ENCODE assay signal across 8 cellular contexts in the genomic region with DNA sequence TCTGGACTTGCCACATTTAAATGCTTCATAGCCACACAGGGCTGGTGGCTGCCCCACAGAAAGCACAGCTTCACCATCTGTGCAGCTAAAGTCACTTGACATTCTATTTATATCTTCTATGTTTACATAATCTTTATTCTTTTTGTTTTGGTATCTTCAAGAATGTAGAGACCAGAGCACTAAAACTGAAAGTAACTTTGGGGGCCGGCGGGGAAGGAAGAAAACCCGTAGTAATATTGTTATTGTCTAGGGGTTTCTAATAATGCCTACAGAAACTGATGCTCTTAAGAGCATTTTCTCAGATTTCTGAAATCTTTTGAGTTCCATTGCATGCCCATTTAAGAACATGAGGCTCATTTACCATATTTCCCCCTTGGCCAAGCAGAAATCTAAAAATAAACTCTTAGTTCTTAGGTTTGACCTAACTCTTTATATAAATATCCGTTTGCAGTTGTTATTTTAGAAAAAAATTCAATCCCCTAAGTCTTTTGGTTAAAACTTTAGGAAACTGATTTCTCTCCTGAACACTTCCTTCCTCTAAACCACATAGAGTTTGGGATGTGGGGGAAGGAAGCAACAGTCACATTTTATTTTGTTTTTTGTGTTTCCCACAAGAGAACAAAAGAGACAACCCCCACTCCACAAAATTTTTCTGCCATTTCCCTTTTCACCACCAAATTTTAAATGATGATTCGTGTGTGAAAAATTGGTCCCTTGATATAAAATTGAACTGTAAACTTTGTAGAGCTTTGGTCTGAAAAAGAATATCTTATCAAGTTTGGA.
A peak's percentile ranks its signal among the peaks of the same experiment; 100 is the strongest.
DNase-seq lines count a peak whose midpoint lies in the region; ATAC-seq and TF ChIP-seq lines count a peak whose summit lies in the region.

No MANE protein-coding gene starts in this region.

- H3K4me3 Mint-ChIP-seq in H9: no peak overlapping the region

- H2BK12ac ChIP-seq in H9 (ENCODE audit: insufficient read length, low read depth, low read length): no peak overlapping the region

- POLR2A ChIA-PET in RWPE1 (lab: Yijun Ruan, JAX; ENCODE audit: low non-redundant PET): no interaction called here

- H2BK20ac ChIP-seq in H9 (ENCODE audit: low read depth, low read length, poor library complexity, severe bottlenecking): no peak overlapping the region

- H3K27me3 ChIP-seq in mononuclear cell (ENCODE audit: insufficient read depth, low read length) (no peaks in the 10 kb centered on the region), H9 (ENCODE audit: insufficient read depth, low read length) (no peaks in the 10 kb centered on the region)

- no peak overlapping the region for H2AK5ac ChIP-seq in H9 (ENCODE audit: insufficient read length, low read length)

- no peaks in the 10 kb centered on the region for H3K23me2 ChIP-seq in H9 (ENCODE audit: insufficient read length, low read depth, low read length, poor library complexity, severe bottlenecking)

- no peak overlapping the region for H3K4ac ChIP-seq in H9 (ENCODE audit: low read depth, low read length)

- no peak overlapping the region for H4K5ac ChIP-seq in H9 (ENCODE audit: insufficient read length, low read depth, low read length)

- TF ChIP-seq CTCF in H9 (conservative IDR thresholded peaks at IDR 0.05): no peak
- no peak for TF ChIP-seq CTCF in RWPE1 (conservative IDR thresholded peaks at IDR 0.05; ENCODE audit: low read depth)

- peaks cover 16 to 17% of the 10 kb centered on the region in 2 experiments for H3K4me1 Mint-ChIP-seq in H9

- no peaks in the 10 kb centered on the region for H3K36me3 ChIP-seq in SK-N-MC (ENCODE audit: insufficient read depth, low read length)

- no peak overlapping the region for H2BK5ac ChIP-seq in H9 (ENCODE audit: insufficient read length, low read length)

- no peak overlapping the region for H3T11ph ChIP-seq in H9 (ENCODE audit: low read length)

- H3K14ac ChIP-seq in H9 (ENCODE audit: insufficient read depth, low read length): no peak overlapping the region

- H3K4me2 ChIP-seq in H9 (ENCODE audit: insufficient read depth, insufficient read length, low read length): no peak overlapping the region

- H3K27ac ChIP-seq in SK-N-MC (peak overlapping the region; percentile 38; the same call in 1 of the 2 replicates), H9 (ENCODE audit: insufficient read length, low read depth, low read length) (no peak overlapping the region), RWPE1 (no peak overlapping the region)

- no peak overlapping the region for H2AFZ ChIP-seq in H9 (ENCODE audit: low read length)

- no peaks in the 10 kb centered on the region for H3K9me3 Mint-ChIP-seq in H9

- DNase-seq in SK-N-MC (ENCODE audit: low read depth, low spot score): no peak
- no peak for DNase-seq in islet precursor cell
- no peak for DNase-seq in H9
- no peak for DNase-seq in NCI-H1436 treated with DMSO at 0.1 percent for 48 hours (lab: John Stamatoyannopoulos, UW)
- DNase-seq in RWPE1 (ENCODE audit: low spot score): no peak

- H3K9ac ChIP-seq in SK-N-MC (ENCODE audit: insufficient read length) (no peak overlapping the region), H9 (ENCODE audit: extremely low read depth, insufficient read length, low read length) (no peak overlapping the region)

- peak; percentile 100 for ATAC-seq in GM18870 (IDR thresholded peaks at IDR 0.05; ENCODE audit: unreplicated experiment)
- peak; percentile 100 for ATAC-seq in HG02798 (IDR thresholded peaks at IDR 0.05; ENCODE audit: poor library complexity, unreplicated experiment)

- H3K4me1 ChIP-seq in mononuclear cell (ENCODE audit: insufficient read depth, low read length) (no peaks in the 10 kb centered on the region), H9 (ENCODE audit: insufficient read depth, low read length) (no peaks in the 10 kb centered on the region; the same call in 1 of the 2 replicates)

- no CpG with 5 or more reads among the region's 5 CpGs for WGBS in H9 (ENCODE audit: extremely low coverage, insufficient read length, low lambda C conversion rate)

- H4K91ac ChIP-seq in H9 (ENCODE audit: insufficient read length, low read depth, low read length): no peak overlapping the region

- no peaks in the 10 kb centered on the region for H3K36me3 Mint-ChIP-seq in H9 (ENCODE audit: insufficient read depth in 1 of 3, low read depth in 3 of 3)

- H3K9me3 ChIP-seq in SK-N-MC (ENCODE audit: low read depth, low read length) (no peaks in the 10 kb centered on the region), mononuclear cell (ENCODE audit: low read depth, low read length) (no peaks in the 10 kb centered on the region), H9 (ENCODE audit: control insufficient read depth, low read depth, low read length) (no peaks in the 10 kb centered on the region)

- no peak overlapping the region for H3K27ac Mint-ChIP-seq in H9

- H2BK15ac ChIP-seq in H9 (ENCODE audit: low read depth, low read length): no peak overlapping the region

- H2BK120ac ChIP-seq in H9 (ENCODE audit: low read depth, low read length, poor library complexity, severe bottlenecking): no peak overlapping the region

- H3K79me2 ChIP-seq in H9 (ENCODE audit: insufficient read depth, low read length): no peaks in the 10 kb centered on the region

- no peak overlapping the region for H4K8ac ChIP-seq in H9 (replicated peaks; ENCODE audit: insufficient read length, low read depth, low read length)

- H3K18ac ChIP-seq in H9 (ENCODE audit: insufficient read length, low read depth, low read length): no peak overlapping the region

- H3K27me3 Mint-ChIP-seq in H9 (ENCODE audit: low read depth): no peaks in the 10 kb centered on the region

- H3K79me1 ChIP-seq in H9 (ENCODE audit: insufficient read depth, low read depth, low read length, poor library complexity, severe bottlenecking): no peaks in the 10 kb centered on the region

- no peaks in the 10 kb centered on the region for H4K20me1 ChIP-seq in H9 (ENCODE audit: control insufficient read depth, insufficient read depth, insufficient read length)

- no peak overlapping the region for H3K23ac ChIP-seq in H9 (ENCODE audit: insufficient read length, low read depth, low read length)

- CTCF ChIA-PET in RWPE1 (lab: Yijun Ruan, JAX): interaction anchor here (0.6 kb wide), 1 partner anchor 47 kb away, joined by 3 read pairs; no protein-coding TSS in a partner anchor

- H3K4me3 ChIP-seq in SK-N-MC (peak overlapping the region; percentile 37), mononuclear cell (ENCODE audit: low read length) (peak overlapping the region; percentile 16)

- H3K56ac ChIP-seq in H9 (ENCODE audit: insufficient read length, low read depth, low read length): no peak overlapping the region
